ENCODE assay signal across 20 cellular contexts in the genomic region with DNA sequence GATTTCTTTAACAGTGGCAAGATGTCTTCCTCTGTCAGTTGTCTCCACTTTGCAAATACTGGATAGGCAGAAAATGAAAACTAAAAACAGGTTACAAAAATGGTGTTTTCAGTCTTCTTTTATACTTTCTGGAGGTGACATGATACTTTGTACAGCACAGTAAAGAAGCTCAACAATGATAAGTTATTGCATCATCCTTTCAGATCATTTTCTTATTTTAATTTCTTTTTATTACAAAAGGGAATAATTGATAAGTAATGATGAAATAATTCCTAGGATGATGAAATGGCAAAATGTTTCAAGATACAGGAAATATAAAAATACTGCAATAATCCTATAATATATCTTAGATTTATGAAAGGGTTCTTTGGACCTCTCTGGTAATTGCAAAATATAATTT.
"Had no signal": no experiment of that assay in that cellular context is flagged by ENCODE, and none has a peak within 500 bp of the region (broad histone marks: within the 10 kb centered on the region; RNA-seq: fewer than 3 reads in every experiment).

No MANE protein-coding gene starts in this region.

- H3K4me3 ChIP-seq: colonic mucosa, left ventricle myocardium inferior, sigmoid colon, thyroid gland had no signal

- ATAC-seq: stimulated activated memory B cell treated with anti-CD40 and anti-IgM and Interleukin-4, amounts not matched to agents 10 μg/mL and 1 μg/mL and 100 μg/mL, for 72 hours; T-helper 17 cell had no signal

- H3K27ac Mint-ChIP-seq: activated CD4-positive, alpha-beta memory T cell treated with anti-CD3 and anti-CD28 coated beads for 36 hours; endodermal cell; nephron; stimulated activated memory B cell treated with anti-CD40 and anti-IgM and Interleukin-4, amounts not matched to agents 10 μg/mL and 1 μg/mL and 100 μg/mL, for 72 hours; T-helper 17 cell had no signal

- H3K4me1 Mint-ChIP-seq: endodermal cell; nephron; stimulated activated memory B cell treated with anti-CD40 and anti-IgM and Interleukin-4, amounts not matched to agents 10 μg/mL and 1 μg/mL and 100 μg/mL, for 72 hours had no signal

- H3K9me3 ChIP-seq: colonic mucosa, left ventricle myocardium inferior, sigmoid colon, thyroid gland had no signal

- H3K27me3 Mint-ChIP-seq: activated CD4-positive, alpha-beta memory T cell treated with anti-CD3 and anti-CD28 coated beads for 36 hours; central memory CD8-positive, alpha-beta T cell; stimulated activated memory B cell treated with anti-CD40 and anti-IgM and Interleukin-4, amounts not matched to agents 10 μg/mL and 1 μg/mL and 100 μg/mL, for 72 hours; T-helper 17 cell had no signal

- H3K4me1 ChIP-seq: colonic mucosa, left ventricle myocardium inferior, sigmoid colon, thyroid gland had no signal

- DNase-seq: activated CD4-positive, alpha-beta memory T cell treated with anti-CD3 and anti-CD28 coated beads for 36 hours; activated gamma-delta T cell treated with Interleukin-2 at 50 U/mL for 16 hours; aorta; brain microvascular endothelial cell; colonic mucosa; endodermal cell; erythroblast; foreskin melanocyte; head of caudate nucleus; left ventricle myocardium inferior; mammary epithelial cell; midbrain; sigmoid colon; stimulated activated CD4-positive, alpha-beta T cell treated with anti-CD3 and anti-CD28 coated beads, Interleukin-4, amount 100 ng/mL, for 4 hours; T-helper 17 cell; thyroid gland; WERI-Rb-1 had no signal

- H3K4me3 Mint-ChIP-seq: activated CD4-positive, alpha-beta memory T cell treated with anti-CD3 and anti-CD28 coated beads for 36 hours; central memory CD8-positive, alpha-beta T cell; endodermal cell; nephron; stimulated activated memory B cell treated with anti-CD40 and anti-IgM and Interleukin-4, amounts not matched to agents 10 μg/mL and 1 μg/mL and 100 μg/mL, for 72 hours; T-helper 17 cell had no signal

- H3K27me3 ChIP-seq: brain microvascular endothelial cell, colonic mucosa, sigmoid colon, thyroid gland had no signal

- H3K27ac ChIP-seq: brain microvascular endothelial cell, colonic mucosa, left ventricle myocardium inferior, sigmoid colon, thyroid gland, WERI-Rb-1 had no signal

- H3K9me3 Mint-ChIP-seq: activated CD4-positive, alpha-beta memory T cell treated with anti-CD3 and anti-CD28 coated beads for 36 hours; central memory CD8-positive, alpha-beta T cell; endodermal cell; stimulated activated memory B cell treated with anti-CD40 and anti-IgM and Interleukin-4, amounts not matched to agents 10 μg/mL and 1 μg/mL and 100 μg/mL, for 72 hours had no signal

- H3K36me3 ChIP-seq: colonic mucosa, WERI-Rb-1 had no signal
